ENCODE assay signal across 1 cellular context in genomic region chrX:72127332-72127731, GRCh38.
TF ChIP-seq lines count a peak whose summit lies in the region.

No MANE protein-coding gene starts in this region.

TF ChIP-seq in neural cell, 6 proteins besides CTCF, POLR2A, EP300 and RAD21 (continued from another document):
- TF ChIP-seq REST (IDR thresholded peaks at IDR 0.05; ENCODE audit: borderline replicate concordance) (no peak), SMC3 (conservative IDR thresholded peaks at IDR 0.05; ENCODE audit: poor library complexity) (no peak), POLR2AphosphoS5 (IDR thresholded peaks at IDR 0.05) (no peak), TAF1 (IDR thresholded peaks at IDR 0.05; ENCODE audit: low read depth) (no peak), MXI1 (conservative IDR thresholded peaks at IDR 0.05; ENCODE audit: poor library complexity, severe bottlenecking) (no peak)
TF ChIP-seq in neural cell: peak in this region for 0.
